Comparison of ENCODE assay signal across 1 cellular context in genomic region chr12:11107719-11108118, GRCh38.
TF ChIP-seq lines count a peak whose summit lies in the region.

No MANE protein-coding gene starts in this region.

TF ChIP-seq in HepG2, 621 proteins besides CTCF, POLR2A, EP300 and RAD21:
- TF ChIP-seq ZNF317 (CRISPR knock-in tag; IDR thresholded peaks at IDR 0.05) (peak; percentile 71; the same call in 1 of the 2 replicates), KLF13 (CRISPR knock-in tag; IDR thresholded peaks at IDR 0.05) (no peak)
